8 cellular contexts compared by ENCODE assay signal in genomic region chr20:59835448-59836395, GRCh38.
A peak's percentile ranks its signal among the peaks of the same experiment; 100 is the strongest.
DNase-seq lines count a peak whose midpoint lies in the region; ATAC-seq and TF ChIP-seq lines count a peak whose summit lies in the region.

No MANE protein-coding gene starts in this region.

- POLR2A ChIA-PET in activated CD8-positive, alpha-beta T cell treated with anti-CD3 and anti-CD28 coated beads for 36 hours (lab: Charles Lee): no interaction called here

- H3K36me3 Mint-ChIP-seq in activated CD8-positive, alpha-beta T cell treated with anti-CD3 and anti-CD28 coated beads for 36 hours (ENCODE audit: low read depth): no peaks in the 10 kb centered on the region

- H3K4me3 ChIP-seq in duodenal mucosa (ENCODE audit: low read depth in 1 of 2, low read length in 2 of 2): peak overlapping the region; percentile 53 to 55

- no peak for TF ChIP-seq CTCF in activated CD8-positive, alpha-beta T cell treated with anti-CD3 and anti-CD28 coated beads for 36 hours (IDR thresholded peaks at IDR 0.05)

- H3K4me1 Mint-ChIP-seq in activated CD8-positive, alpha-beta T cell treated with anti-CD3 and anti-CD28 coated beads for 36 hours (ENCODE audit: low read depth): peaks cover 5% of the 10 kb centered on the region

- H3K27me3 ChIP-seq in duodenal mucosa (ENCODE audit: control insufficient read depth in 1 of 2, insufficient read depth in 2 of 2, low read length in 2 of 2): no peaks in the 10 kb centered on the region

- no peak overlapping the region for H3K27ac ChIP-seq in duodenal mucosa (ENCODE audit: low read depth, low read length)

- CTCF ChIA-PET in activated CD8-positive, alpha-beta T cell treated with anti-CD3 and anti-CD28 coated beads for 36 hours (lab: Charles Lee): interaction anchor here (2.0 kb wide), 1 partner anchor 14 kb away, joined by 8 read pairs; no protein-coding TSS in a partner anchor

- no peaks in the 10 kb centered on the region for H3K36me3 ChIP-seq in duodenal mucosa (ENCODE audit: control insufficient read depth in 1 of 2, insufficient read depth in 2 of 2, low read length in 2 of 2)

- peaks cover 17% of the 10 kb centered on the region for H3K27me3 Mint-ChIP-seq in activated CD8-positive, alpha-beta T cell treated with anti-CD3 and anti-CD28 coated beads for 36 hours

- intact Hi-C loops in activated CD8-positive, alpha-beta T cell treated with anti-CD3 and anti-CD28 coated beads for 36 hours (cut with micrococcal nuclease): no loop called here

- no peaks in the 10 kb centered on the region for H3K9me3 ChIP-seq in duodenal mucosa (ENCODE audit: control insufficient read depth in 1 of 2, low read length in 2 of 2)

- ATAC-seq in activated CD8-positive, alpha-beta T cell treated with anti-CD3 and anti-CD28 coated beads for 36 hours: no peak

- H3K9ac ChIP-seq in duodenal mucosa (ENCODE audit: low read depth in 1 of 2, low read length in 2 of 2): peak overlapping the region in 1 of 2 donors; percentile 19

- DNase-seq in DMS79 (lab: John Stamatoyannopoulos, UW): peak; percentile 88
- peak; percentile 65 for DNase-seq in NCI-H345 (lab: John Stamatoyannopoulos, UW)
- DNase-seq in mucosa of gallbladder (ENCODE audit: low spot score): peak; percentile 44
- no peak for DNase-seq in T-helper 1 cell
- no peak for DNase-seq in activated CD8-positive, alpha-beta T cell treated with anti-CD3 and anti-CD28 coated beads for 36 hours
- DNase-seq in DMS114 treated with DMSO at 0.1 percent for 48 hours (lab: John Stamatoyannopoulos, UW; ENCODE audit: unreplicated experiment): no peak
- DNase-seq in activated naive CD4-positive, alpha-beta T cell treated with Interleukin-2 at 50 U/mL for 16 hours: no peak

- H3K4me3 Mint-ChIP-seq in activated CD8-positive, alpha-beta T cell treated with anti-CD3 and anti-CD28 coated beads for 36 hours: no peak overlapping the region

- no peaks in the 10 kb centered on the region for H3K9me3 Mint-ChIP-seq in activated CD8-positive, alpha-beta T cell treated with anti-CD3 and anti-CD28 coated beads for 36 hours

- peaks cover 13 to 22% of the 10 kb centered on the region in 2 donors for H3K4me1 ChIP-seq in duodenal mucosa (ENCODE audit: control insufficient read depth in 1 of 2, insufficient read depth in 2 of 2, low read length in 2 of 2)

- no peak overlapping the region for H3K27ac Mint-ChIP-seq in activated CD8-positive, alpha-beta T cell treated with anti-CD3 and anti-CD28 coated beads for 36 hours

Comparison
In these comparisons a context has a peak if more than half of its experiments do, and no peak if none do; other contexts are left out.
1. DNase-seq: peak in DMS79 (single experiment), NCI-H345 (single experiment) and mucosa of gallbladder (single experiment); none in T-helper 1 cell (0 of 5), activated CD8-positive, alpha-beta T cell treated with anti-CD3 and anti-CD28 coated beads for 36 hours (single experiment), DMS114 treated with DMSO at 0.1 percent for 48 hours (single experiment) and activated naive CD4-positive, alpha-beta T cell treated with Interleukin-2 at 50 U/mL for 16 hours (single experiment).